ENCODE assay signal across 21 cellular contexts in the genomic region with DNA sequence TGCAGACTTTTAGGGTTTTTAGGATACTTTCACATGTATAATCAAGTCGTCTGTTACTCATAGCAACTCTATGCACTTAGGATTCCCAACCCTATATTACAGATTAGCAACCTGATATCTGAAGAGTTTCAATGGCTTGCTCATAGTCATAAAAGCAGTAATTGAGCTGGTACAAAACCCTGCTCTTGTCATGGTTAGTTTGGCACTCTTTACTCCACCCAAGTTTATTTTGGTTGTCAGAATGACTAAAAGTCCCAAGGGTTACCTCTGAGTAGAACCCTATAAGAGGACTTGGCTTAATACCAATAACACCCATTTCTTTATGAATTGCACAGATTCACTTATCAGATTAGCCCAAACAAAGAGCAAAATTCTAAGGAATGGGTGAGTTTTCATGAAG.
"Had no signal": no experiment of that assay in that cellular context is flagged by ENCODE, and none has a peak within 500 bp of the region (broad histone marks: within the 10 kb centered on the region; RNA-seq: fewer than 3 reads in every experiment).

No MANE protein-coding gene starts in this region.

- H3K4me1 ChIP-seq: adrenal gland, breast epithelium, testis had no signal

- ATAC-seq: activated CD4-positive, CD25-positive, alpha-beta regulatory T cell treated with anti-CD3 and anti-CD28 coated beads, Interleukin-2, amount 50 U/mL, for 24 hours; activated naive CD4-positive, alpha-beta T cell treated with anti-CD3 and anti-CD28 coated beads, Interleukin-2, amount 50 U/mL, for 72 hours; left lobe of liver; natural killer cell treated with Interleukin-12 subunit alpha and Interleukin-12 subunit beta and Interleukin-15 and Interleukin-18, amount 100 ng/mL, for 72 hours; sciatic nerve; stimulated activated memory B cell treated with anti-CD40 and anti-IgM and Interleukin-4, amounts not matched to agents 10 μg/mL and 1 μg/mL and 100 μg/mL, for 72 hours had no signal

- H3K36me3 ChIP-seq: adrenal gland, breast epithelium, neutrophil, spleen, upper lobe of left lung had no signal

- H3K9me3 ChIP-seq: adrenal gland, breast epithelium, neutrophil, testis, upper lobe of left lung had no signal

- DNase-seq: activated CD4-positive, alpha-beta T cell treated with anti-CD3 and anti-CD28 coated beads, Interleukin-2, amount 50 U/mL, for 1 hour; activated CD8-positive, alpha-beta memory T cell treated with anti-CD3 and anti-CD28 coated beads for 24 hours; activated CD8-positive, alpha-beta memory T cell treated with anti-CD3 and anti-CD28 coated beads, Interleukin-2, amount 50 U/mL, for 48 hours; activated gamma-delta T cell; adrenal gland; head of caudate nucleus; spleen; stimulated activated CD4-positive, alpha-beta T cell treated with anti-CD3 and anti-CD28 coated beads, Interleukin-4, amount 100 ng/mL, for 4 hours; testis; upper lobe of left lung had no signal

- H3K4me3 ChIP-seq: adrenal gland, breast epithelium, coronary artery, lung, spleen, testis, upper lobe of left lung had no signal

- H3K27me3 ChIP-seq: adrenal gland, breast epithelium, neutrophil, spleen, testis, upper lobe of left lung had no signal

- H3K27ac ChIP-seq: adrenal gland, breast epithelium, coronary artery, neutrophil, parathyroid adenoma, spleen, testis, upper lobe of left lung had no signal
